ENCODE assay signal across 14 cellular contexts in genomic region chrX:48532201-48532600, GRCh38. TPM values are rescaled to one million over a fixed set of nuclear protein-coding genes. Genes with fewer than 3 reads are reported as not detected.
A peak's percentile ranks its signal among the peaks of the same experiment; 100 is the strongest.
DNase-seq lines count a peak whose midpoint lies in the region; ATAC-seq and TF ChIP-seq lines count a peak whose summit lies in the region.
"Had no signal": no experiment of that assay in that cellular context is flagged by ENCODE, and none has a peak within 500 bp of the region (broad histone marks: within the 10 kb centered on the region; RNA-seq: fewer than 3 reads in every experiment).

No MANE protein-coding gene starts in this region.

- H3K4me2 ChIP-seq in GM23248 (ENCODE audit: unreplicated experiment), result peak overlapping the region; percentile 51

- H3K9me3 Mint-ChIP-seq in CD14-positive monocyte (peaks cover 0 to 7% (median 0%) of the 10 kb centered on the region in 7 donors), brain (peaks cover 0 to 9% (median 0%) of the 10 kb centered on the region in 5 experiments)
- H3K9me3 Mint-ChIP-seq: stimulated activated naive CD8-positive, alpha-beta T cell treated with anti-CD3 and anti-CD28 coated beads, Interleukin-15, amount 100 ng/mL, for 72 hours had no signal

- H3K9me2 ChIP-seq in GM23248 (ENCODE audit: insufficient read depth), result no peaks in the 10 kb centered on the region

- H3K4me3 Mint-ChIP-seq in CD14-positive monocyte, result no peak overlapping the region
- H3K4me3 Mint-ChIP-seq in brain, result no peak overlapping the region
- H3K4me3 Mint-ChIP-seq: stimulated activated naive CD8-positive, alpha-beta T cell treated with anti-CD3 and anti-CD28 coated beads, Interleukin-15, amount 100 ng/mL, for 72 hours had no signal

- H3K36me3 ChIP-seq in GM23248 (ENCODE audit: low read depth), result no peaks in the 10 kb centered on the region
- H3K36me3 ChIP-seq in lower lobe of right lung, result peaks cover 10% of the 10 kb centered on the region
- peaks cover 16% of the 10 kb centered on the region for H3K36me3 ChIP-seq in WERI-Rb-1
- H3K36me3 ChIP-seq: SJCRH30 had no signal

- peaks cover 23% of the 10 kb centered on the region for H3K4me1 ChIP-seq in GM23248 (ENCODE audit: insufficient read depth)
- H3K4me1 ChIP-seq in lower lobe of right lung, result no peaks in the 10 kb centered on the region
- H3K4me1 ChIP-seq: SJCRH30 had no signal

- H3K27me3 Mint-ChIP-seq in CD14-positive monocyte (ENCODE audit: low read depth in 3 of 3) (peaks cover 0 to 2% (median 1%) of the 10 kb centered on the region in 3 donors), brain (no peaks in the 10 kb centered on the region)
- H3K27me3 Mint-ChIP-seq: stimulated activated naive CD8-positive, alpha-beta T cell treated with anti-CD3 and anti-CD28 coated beads, Interleukin-15, amount 100 ng/mL, for 72 hours had no signal

- H3K27ac ChIP-seq in GM23248, result peak overlapping the region; percentile 97
- H3K27ac ChIP-seq in lower lobe of right lung, result peak overlapping the region; percentile 46
- no peak overlapping the region for H3K27ac ChIP-seq in WERI-Rb-1
- H3K27ac ChIP-seq: SJCRH30 had no signal

- H3K27ac Mint-ChIP-seq in CD14-positive monocyte (peak overlapping the region in 4 of 7 donors; percentile 46 to 91 (median 87)), brain (peak overlapping the region in 4 of 5 experiments; percentile 6 to 89 (median 15))
- H3K27ac Mint-ChIP-seq: stimulated activated naive CD8-positive, alpha-beta T cell treated with anti-CD3 and anti-CD28 coated beads, Interleukin-15, amount 100 ng/mL, for 72 hours had no signal

- no peaks in the 10 kb centered on the region for H4K20me1 ChIP-seq in GM23248 (ENCODE audit: insufficient read depth)

- H3K27me3 ChIP-seq in GM23248 (replicated peaks; ENCODE audit: insufficient read depth), result no peaks in the 10 kb centered on the region
- no peaks in the 10 kb centered on the region for H3K27me3 ChIP-seq in lower lobe of right lung (ENCODE audit: low read depth)
- no peaks in the 10 kb centered on the region for H3K27me3 ChIP-seq in WERI-Rb-1 (ENCODE audit: insufficient read depth, low read depth, severe bottlenecking)
- H3K27me3 ChIP-seq: SJCRH30 had no signal

- no peak for TF ChIP-seq CTCF in CD14-positive monocyte (IDR thresholded peaks at IDR 0.05)
- no peak for TF ChIP-seq CTCF in brain (conservative IDR thresholded peaks at IDR 0.05)
- TF ChIP-seq CTCF in lower lobe of right lung (IDR thresholded peaks at IDR 0.05), result no peak
- TF ChIP-seq CTCF in WERI-Rb-1 (IDR thresholded peaks at IDR 0.05; ENCODE audit: low read depth, low read length), result no peak

- H2AFZ ChIP-seq in GM23248, result peak overlapping the region; percentile 59

- in situ Hi-C loops in GM23248 (cut with MboI), result no loop called here

- peaks cover 10 to 15% of the 10 kb centered on the region in 2 donors for H3K36me3 Mint-ChIP-seq in CD14-positive monocyte
- peaks cover 6% of the 10 kb centered on the region for H3K36me3 Mint-ChIP-seq in brain

- DNase-seq in CD14-positive monocyte (ENCODE audit: low spot score) (no peak), GM23248 (no peak), lower lobe of right lung (no peak), WERI-Rb-1 (no peak), HT-29 (ENCODE audit: low spot score) (no peak)
- DNase-seq: activated CD4-positive, CD25-positive, alpha-beta regulatory T cell; NCI-H1417 treated with DMSO at 0.1 percent for 48 hours; NCI-H524 treated with DMSO at 0.1 percent for 48 hours; SJCRH30; stimulated activated CD4-positive, alpha-beta T cell treated with anti-CD3 and anti-CD28 coated beads, Interleukin-4, amount 100 ng/mL, for 24 hours; stimulated activated naive CD8-positive, alpha-beta T cell treated with anti-CD3 and anti-CD28 coated beads, Interleukin-15, amount 100 ng/mL, for 72 hours had no signal

- H3K9ac ChIP-seq in GM23248, result peak overlapping the region; percentile 75

- H3K4me1 Mint-ChIP-seq in CD14-positive monocyte (peaks cover 19% of the 10 kb centered on the region), brain (no peaks in the 10 kb centered on the region)

- H3K4me3 ChIP-seq in GM23248, result no peak overlapping the region
- H3K4me3 ChIP-seq in lower lobe of right lung, result no peak overlapping the region
- no peak overlapping the region for H3K4me3 ChIP-seq in WERI-Rb-1 (ENCODE audit: low read depth, low read length)
- H3K4me3 ChIP-seq: SJCRH30 had no signal

- H3K9me3 ChIP-seq in GM23248 (ENCODE audit: low read depth) (no peaks in the 10 kb centered on the region), lower lobe of right lung (no peaks in the 10 kb centered on the region), WERI-Rb-1 (ENCODE audit: severe bottlenecking) (no peaks in the 10 kb centered on the region)
- H3K9me3 ChIP-seq: SJCRH30 had no signal

- H3F3A ChIP-seq in GM23248 (ENCODE audit: insufficient read depth), result peaks cover 28% of the 10 kb centered on the region

- WGBS in GM23248 (ENCODE audit: low coverage in 1 of 2, low lambda C conversion rate in 2 of 2, missing lambda C conversion rate in 2 of 2), 2 experiments, result 89 to 92% methylated on average over 1 of the region's 1 CpG

- H3K79me2 ChIP-seq in GM23248 (ENCODE audit: insufficient read depth), result no peaks in the 10 kb centered on the region

- ATAC-seq in lower lobe of right lung (no peak), HG02623 (IDR thresholded peaks at IDR 0.05; ENCODE audit: unreplicated experiment) (no peak), HG03139 (IDR thresholded peaks at IDR 0.05; ENCODE audit: unreplicated experiment) (no peak)

- intact Hi-C loops in CD14-positive monocyte (cut with micrococcal nuclease) (no loop called here), lower lobe of right lung (cut with DNase I) (no loop called here)

RNA-seq across cellular contexts. Expression of gene TBC1D25, which starts 7.3 kb away (rescaled TPM):
- polyA plus RNA-seq in CD14-positive monocyte, result 1 to 10 TPM; 5.7 to 6.6 TPM
- total RNA-seq in GM23248 (2014; rRNA removed; shearing (Covaris generic)), result 7.9 and 8.2 TPM in 2 replicates
- polyA plus RNA-seq in GM23248 (2016; fragmentation: Nextera tagmentation; extraction: Ambion mirVana), result 8.5 and 8.6 TPM in 2 replicates
- polyA plus RNA-seq in brain (ENCODE audit: insufficient read depth, low read depth, low replicate concordance), result 17.9 TPM
- 12.0 TPM for total RNA-seq in lower lobe of right lung
- 5.6 and 10.5 TPM in 2 replicates for total RNA-seq in HT-29 (2014; rRNA removed; shearing (Covaris generic))

RNA-seq across cellular contexts. Expression of gene EBP, which starts 10.6 kb away (rescaled TPM):
- polyA plus RNA-seq in CD14-positive monocyte, result 10 to 100 TPM; 47.4 to 59.5 TPM
- total RNA-seq in GM23248 (2014; rRNA removed; shearing (Covaris generic)), result 17.0 and 21.1 TPM in 2 replicates
- polyA plus RNA-seq in GM23248 (2016; fragmentation: Nextera tagmentation; extraction: Ambion mirVana), result 45.0 and 48.3 TPM in 2 replicates
- polyA plus RNA-seq in brain (ENCODE audit: insufficient read depth, low read depth, low replicate concordance), result 131 TPM
- total RNA-seq in lower lobe of right lung, result 74.0 TPM
- 285 and 311 TPM in 2 replicates for total RNA-seq in HT-29 (2014; rRNA removed; shearing (Covaris generic))

RNA-seq across cellular contexts. Expression of gene PORCN, which starts 23.4 kb away (rescaled TPM):
- polyA plus RNA-seq in CD14-positive monocyte (1 to 10 TPM; 7.5 to 7.8 TPM), GM23248 (2016; fragmentation: Nextera tagmentation; extraction: Ambion mirVana) (20.3 and 22.9 TPM in 2 replicates), brain (ENCODE audit: insufficient read depth, low read depth, low replicate concordance) (15.9 TPM)
- 15.4 and 32.2 TPM in 2 replicates for total RNA-seq in GM23248 (2014; rRNA removed; shearing (Covaris generic))
- total RNA-seq in lower lobe of right lung, result 6.1 TPM
- total RNA-seq in HT-29 (2014; rRNA removed; shearing (Covaris generic)), result 6.5 and 8.7 TPM in 2 replicates

RNA-seq across cellular contexts. Expression of gene RBM3, which starts 42.1 kb away (rescaled TPM):
- 100 to 1,000 TPM; 187 to 203 TPM for polyA plus RNA-seq in CD14-positive monocyte
- total RNA-seq in GM23248 (2014; rRNA removed; shearing (Covaris generic)), result 188 and 210 TPM in 2 replicates
- 143 and 150 TPM in 2 replicates for polyA plus RNA-seq in GM23248 (2016; fragmentation: Nextera tagmentation; extraction: Ambion mirVana)
- 128 TPM for polyA plus RNA-seq in brain (ENCODE audit: insufficient read depth, low read depth, low replicate concordance)
- total RNA-seq in lower lobe of right lung, result 157 TPM
- total RNA-seq in HT-29 (2014; rRNA removed; shearing (Covaris generic)), result 134 and 135 TPM in 2 replicates

RNA-seq across cellular contexts. Expression of gene FTSJ1, which starts 56.2 kb away (rescaled TPM):
- polyA plus RNA-seq in CD14-positive monocyte (10 to 100 TPM; 36.6 to 44.3 TPM), GM23248 (2016; fragmentation: Nextera tagmentation; extraction: Ambion mirVana) (64.9 and 70.6 TPM in 2 replicates), brain (ENCODE audit: insufficient read depth, low read depth, low replicate concordance) (48.7 TPM)
- total RNA-seq in GM23248 (2014; rRNA removed; shearing (Covaris generic)), result 95.2 and 152 TPM in 2 replicates
- total RNA-seq in lower lobe of right lung, result 30.2 TPM
- 102 and 118 TPM in 2 replicates for total RNA-seq in HT-29 (2014; rRNA removed; shearing (Covaris generic))
